ENCODE assay signal across 8 cellular contexts in genomic region chr1:203338335-203339036, GRCh38. TPM values are rescaled to one million over a fixed set of nuclear protein-coding genes. Genes with fewer than 3 reads are reported as not detected.
DNase-seq lines count a peak whose midpoint lies in the region; ATAC-seq and TF ChIP-seq lines count a peak whose summit lies in the region.

No MANE protein-coding gene starts in this region.

- in situ Hi-C loops in HAP-1 (cut with MboI; ENCODE audit: low sequenced_read_pairs): no loop called here

- no peak overlapping the region for H3K9ac ChIP-seq in endodermal cell (ENCODE audit: extremely low read depth, low read length, poor library complexity, severe bottlenecking)

- H3K27ac ChIP-seq in endodermal cell (ENCODE audit: low read depth, low read length) (no peak overlapping the region), thymus (ENCODE audit: low read depth) (no peak overlapping the region)

- H3K27ac Mint-ChIP-seq in CD14-positive monocyte: peak overlapping the region in 1 of 7 donors; percentile 45
- no peak overlapping the region for H3K27ac Mint-ChIP-seq in endodermal cell

- H3K9me3 Mint-ChIP-seq in CD14-positive monocyte (peaks cover 0 to 3% (median 0%) of the 10 kb centered on the region in 7 donors), endodermal cell (no peaks in the 10 kb centered on the region)

- H3K4me1 Mint-ChIP-seq in CD14-positive monocyte: peaks cover 17% of the 10 kb centered on the region
- H3K4me1 Mint-ChIP-seq in endodermal cell: peaks cover 21% of the 10 kb centered on the region

- TF ChIP-seq CTCF in CD14-positive monocyte (IDR thresholded peaks at IDR 0.05): peak; percentile 91
- TF ChIP-seq CTCF in endodermal cell (conservative IDR thresholded peaks at IDR 0.05): peak; percentile 90
- peak; percentile 91 for TF ChIP-seq CTCF in mucosa of descending colon (IDR thresholded peaks at IDR 0.05)

- ATAC-seq in mucosa of descending colon (peak; percentile 77), HG02763 (IDR thresholded peaks at IDR 0.05; ENCODE audit: unreplicated experiment) (no peak)

- DNase-seq in CD14-positive monocyte (ENCODE audit: low spot score) (peak; percentile 67), HAP-1 (ENCODE audit: low spot score in 2 of 2) (peak; percentile 60 to 72), NCI-H82 treated with DMSO at 0.1 percent for 48 hours (lab: John Stamatoyannopoulos, UW; ENCODE audit: unreplicated experiment) (peak; percentile 63), endodermal cell (peak; percentile 86), mucosa of descending colon (peak in 2 of 3 donors; percentile 67 to 78)
- DNase-seq in activated CD8-positive, alpha-beta memory T cell treated with anti-CD3 and anti-CD28 coated beads for 1 hour (ENCODE audit: extremely low read depth in 1 of 2, low read depth in 1 of 2): peak; percentile 22 to 36

- 57 to 64% methylated on average over 8 to 18 of the region's 18 CpGs for WGBS in endodermal cell (ENCODE audit: insufficient coverage in 1 of 2, insufficient read length in 1 of 2), 2 experiments
- 54% methylated on average over 18 of the region's 18 CpGs for WGBS in thymus

- H3K27me3 ChIP-seq in HAP-1 (ENCODE audit: low read depth) (peaks cover 8% of the 10 kb centered on the region), endodermal cell (ENCODE audit: control insufficient read depth, insufficient read depth, low read length, poor library complexity, severe bottlenecking) (peaks cover 11% of the 10 kb centered on the region), thymus (ENCODE audit: control insufficient read depth, insufficient read depth) (peaks cover 4% of the 10 kb centered on the region)

- H3K9me3 ChIP-seq in HAP-1 (no peaks in the 10 kb centered on the region), endodermal cell (ENCODE audit: control insufficient read depth, low read length) (no peaks in the 10 kb centered on the region), mucosa of descending colon (no peaks in the 10 kb centered on the region), thymus (ENCODE audit: control insufficient read depth) (no peaks in the 10 kb centered on the region)

- intact Hi-C loops in CD14-positive monocyte (cut with micrococcal nuclease) (loop anchor here (1.0 to 2.0 kb wide), 2 partner anchors 65 to 68 kb away; no protein-coding TSS in a partner anchor), mucosa of descending colon (cut with DNase I, micrococcal nuclease) (loop anchor here (5.0 kb wide), 2 partner anchors 66 to 104 kb away; no protein-coding TSS in a partner anchor)

- H3K36me3 Mint-ChIP-seq in CD14-positive monocyte (no peaks in the 10 kb centered on the region), endodermal cell (ENCODE audit: low read depth) (no peaks in the 10 kb centered on the region)

- H3K36me3 ChIP-seq in HAP-1 (replicated peaks) (no peaks in the 10 kb centered on the region), endodermal cell (ENCODE audit: control insufficient read depth, insufficient read depth, low read length) (no peaks in the 10 kb centered on the region), mucosa of descending colon (ENCODE audit: low read depth) (no peaks in the 10 kb centered on the region), thymus (ENCODE audit: control insufficient read depth, insufficient read depth) (no peaks in the 10 kb centered on the region)

- H3K4me1 ChIP-seq in HAP-1: peaks cover 9% of the 10 kb centered on the region
- H3K4me1 ChIP-seq in endodermal cell (ENCODE audit: control insufficient read depth, insufficient read depth, low read length): peaks cover 14% of the 10 kb centered on the region
- H3K4me1 ChIP-seq in mucosa of descending colon (ENCODE audit: low read depth): peaks cover 11% of the 10 kb centered on the region
- peaks cover 37% of the 10 kb centered on the region for H3K4me1 ChIP-seq in thymus (ENCODE audit: control insufficient read depth, insufficient read depth, low read length)

- H3K27me3 Mint-ChIP-seq in CD14-positive monocyte (ENCODE audit: low read depth in 3 of 3): peaks cover 18 to 30% (median 23%) of the 10 kb centered on the region in 3 donors
- peaks cover 19% of the 10 kb centered on the region for H3K27me3 Mint-ChIP-seq in endodermal cell (ENCODE audit: insufficient read depth)

- no peak overlapping the region for H3K4me3 Mint-ChIP-seq in CD14-positive monocyte
- H3K4me3 Mint-ChIP-seq in endodermal cell: no peak overlapping the region

- no peak overlapping the region for H3K4me3 ChIP-seq in HAP-1
- no peak overlapping the region for H3K4me3 ChIP-seq in endodermal cell (ENCODE audit: low read length)
- no peak overlapping the region for H3K4me3 ChIP-seq in mucosa of descending colon
- H3K4me3 ChIP-seq in thymus (ENCODE audit: low read length): peak overlapping the region; percentile 22

RNA-seq across cellular contexts. Expression of gene FMOD, which starts 12.4 kb away (rescaled TPM):
- polyA plus RNA-seq in CD14-positive monocyte (not detected), thymus (7.5 TPM)
- total RNA-seq in endodermal cell (1 to 10 TPM; 2.9 to 4.8 TPM), mucosa of descending colon (10 to 100 TPM; 26.6 to 45.7 (median 33.3) TPM)
- 2.4 TPM for polyA plus RNA-seq in endodermal cell (2013, experiment 1 of 2)
- 1.4 TPM for polyA plus RNA-seq in endodermal cell (2013, experiment 2 of 2)

RNA-seq across cellular contexts. Expression of gene BTG2, which starts 33.2 kb away (rescaled TPM):
- 100 to 1,000 TPM; 293 to 483 TPM for polyA plus RNA-seq in CD14-positive monocyte
- total RNA-seq in endodermal cell: 10 to 100 TPM; 49.8 to 54.6 TPM
- 73.2 TPM for polyA plus RNA-seq in endodermal cell (2013, experiment 1 of 2)
- polyA plus RNA-seq in endodermal cell (2013, experiment 2 of 2): 77.5 TPM
- total RNA-seq in mucosa of descending colon: 100 to 1,000 TPM in 1 of 3 donors, 10 to 100 TPM in 2; 65.7 to 406 (median 69.1) TPM
- 171 TPM for polyA plus RNA-seq in thymus

Comparison
In these comparisons a context has a peak if more than half of its experiments do, and no peak if none do; other contexts are left out.
1. DNase-seq: peak in every context shown above with its lines; median percentile 86 in endodermal cell; 72 in mucosa of descending colon; 67 in CD14-positive monocyte; 66 in HAP-1; 63 in NCI-H82 treated with DMSO at 0.1 percent for 48 hours; 29 in activated CD8-positive, alpha-beta memory T cell treated with anti-CD3 and anti-CD28 coated beads for 1 hour.
2. RNA of gene FMOD, which starts 12.4 kb away (total RNA-seq): 26.6 to 45.7 TPM in mucosa of descending colon; 2.9 to 4.8 TPM in endodermal cell; every median in the first group is over 4 times any median in the second.
3. Peak in every context shown above with its lines, with median percentiles within 50 percentile points of each other: CTCF ChIP-seq.